7 cellular contexts compared by ENCODE assay signal in genomic region chr6:154154389-154154967, GRCh38.
A peak's percentile ranks its signal among the peaks of the same experiment; 100 is the strongest.
DNase-seq lines count a peak whose midpoint lies in the region; ATAC-seq, FAIRE-seq and TF ChIP-seq lines count a peak whose summit lies in the region.

No MANE protein-coding gene starts in this region.

- peak; percentile 7 for DNase-seq in GM04503 (ENCODE audit: low read depth)
- peak; percentile 73 for DNase-seq in NCI-H1105 treated with DMSO at 0.1 percent for 48 hours (lab: John Stamatoyannopoulos, UW)
- peak; percentile 20 to 68 (median 52) for DNase-seq in T-helper 1 cell
- DNase-seq in astrocyte (ENCODE audit: low read depth): peak; percentile 34
- DNase-seq in kidney: no peak
- DNase-seq in stimulated activated CD4-positive, alpha-beta T cell treated with anti-CD3 and anti-CD28 coated beads, Interleukin-4, amount 100 ng/mL, for 4 hours: peak; percentile 45 to 50

- no peaks in the 10 kb centered on the region for H3K79me2 ChIP-seq in astrocyte (ENCODE audit: insufficient read depth, low read length)

- H2AFZ ChIP-seq in astrocyte (ENCODE audit: low read depth, low read length): no peak overlapping the region

- no peaks in the 10 kb centered on the region for H3K27me3 ChIP-seq in astrocyte (ENCODE audit: insufficient read depth, low read length)

- no peaks in the 10 kb centered on the region for H3K9me3 ChIP-seq in astrocyte (ENCODE audit: insufficient read depth, low read depth, low read length)
- H3K9me3 ChIP-seq in kidney (ENCODE audit: control insufficient read depth in 1 of 2, low read length in 2 of 2): no peaks in the 10 kb centered on the region

- no peaks in the 10 kb centered on the region for H3K4me1 ChIP-seq in astrocyte (ENCODE audit: insufficient read depth, low read length)
- H3K4me1 ChIP-seq in kidney (ENCODE audit: control insufficient read depth in 1 of 2, insufficient read depth in 1 of 2, low read depth in 1 of 2, low read length in 2 of 2): peaks cover 5 to 12% of the 10 kb centered on the region in 2 donors

- H3K4me3 Mint-ChIP-seq in astrocyte (ENCODE audit: unreplicated experiment): no peak overlapping the region

- no peak for FAIRE-seq in astrocyte (lab: Jason Lieb, UNC)
- peak; percentile 84 for FAIRE-seq in kidney (lab: Jason Lieb, UNC)

- H3K9ac ChIP-seq in astrocyte (ENCODE audit: low read length): no peak overlapping the region
- no peak overlapping the region for H3K9ac ChIP-seq in kidney (ENCODE audit: low read length in 2 of 2)

- H3K4me1 Mint-ChIP-seq in astrocyte (ENCODE audit: low read depth, unreplicated experiment): no peaks in the 10 kb centered on the region

- intact Hi-C loops in kidney (cut with DNase I): loop anchor here (10.0 kb wide), 1 partner anchor 120 kb away; no protein-coding TSS in a partner anchor

- H3K4me3 ChIP-seq in astrocyte (ENCODE audit: insufficient read depth, low read depth, low read length): no peak overlapping the region
- no peak overlapping the region for H3K4me3 ChIP-seq in kidney (ENCODE audit: low read length in 2 of 2)

- H3K27me3 Mint-ChIP-seq in astrocyte (ENCODE audit: low read depth, unreplicated experiment): peaks cover 8% of the 10 kb centered on the region

- H3K9me3 Mint-ChIP-seq in astrocyte (ENCODE audit: unreplicated experiment): no peaks in the 10 kb centered on the region

- peak overlapping the region; percentile 3 for H3K27ac Mint-ChIP-seq in astrocyte (ENCODE audit: unreplicated experiment)

- H4K20me1 ChIP-seq in astrocyte (ENCODE audit: insufficient read depth, low read length): no peaks in the 10 kb centered on the region

- H3K36me3 Mint-ChIP-seq in astrocyte (ENCODE audit: low read depth, unreplicated experiment): no peaks in the 10 kb centered on the region

- TF ChIP-seq CTCF in astrocyte (IDR thresholded peaks at IDR 0.05; ENCODE audit: insufficient read depth, low read depth, low read length) (peak; percentile 74), kidney (IDR thresholded peaks at IDR 0.05; ENCODE audit: borderline replicate concordance, extremely low read depth, insufficient read depth) (peak; percentile 75)

- H3K4me2 ChIP-seq in astrocyte (ENCODE audit: low read length): no peak overlapping the region

- no peaks in the 10 kb centered on the region for H3K36me3 ChIP-seq in astrocyte (ENCODE audit: insufficient read depth, low read length)
- H3K36me3 ChIP-seq in kidney (ENCODE audit: control insufficient read depth in 1 of 2, insufficient read depth in 2 of 2, low read length in 2 of 2): no peaks in the 10 kb centered on the region

- no peak for ATAC-seq in HG03159 (IDR thresholded peaks at IDR 0.05; ENCODE audit: unreplicated experiment)

- H3K27ac ChIP-seq in astrocyte (ENCODE audit: low read depth, low read length) (no peak overlapping the region), kidney (ENCODE audit: low read depth in 2 of 2, low read length in 2 of 2) (no peak overlapping the region)
